ENCODE assay signal across 15 cellular contexts in genomic region chr11:132200303-132200936, GRCh38.
"Had no signal": no experiment of that assay in that cellular context is flagged by ENCODE, and none has a peak within 500 bp of the region (broad histone marks: within the 10 kb centered on the region; RNA-seq: fewer than 3 reads in every experiment).

No MANE protein-coding gene starts in this region.

- H3K27ac ChIP-seq: esophagus muscularis mucosa, prostate gland, sigmoid colon, VCaP had no signal

- H3K4me1 ChIP-seq: esophagus muscularis mucosa, prostate gland, sigmoid colon had no signal

- H3K27me3 ChIP-seq: esophagus muscularis mucosa, sigmoid colon had no signal

- H3K36me3 ChIP-seq: esophagus muscularis mucosa, prostate gland, sigmoid colon had no signal

- H3K4me3 ChIP-seq: esophagus muscularis mucosa, prostate gland, sigmoid colon had no signal

- DNase-seq: activated CD4-positive, alpha-beta memory T cell treated with anti-CD3 and anti-CD28 coated beads, Interleukin-2, amount 10 ng/mL, durations not matched to agents 7 days and 5 days; activated gamma-delta T cell treated with Interleukin-2 at 50 U/mL for 16 hours; activated naive CD8-positive, alpha-beta T cell treated with anti-CD3 and anti-CD28 coated beads, Interleukin-2, amount 10 ng/mL, durations not matched to agents 7 days and 5 days; activated T-cell treated with anti-CD3 and anti-CD28 coated beads, Interleukin-2, amount 50 U/mL, for 48 hours; anterior cingulate cortex; cerebellar nuclear complex; immature natural killer cell; left cardiac atrium; sigmoid colon; stimulated activated CD4-positive, alpha-beta T cell treated with anti-CD3 and anti-CD28 coated beads, Interleukin-12 subunit alpha, Interleukin-12 subunit beta, amount 100 ng/mL, for 4 hours; stimulated activated naive CD4-positive, alpha-beta T cell treated with Interleukin-2 at 50 U/mL for 16 hours; trophoblast cell had no signal
